ENCODE assay signal across 24 cellular contexts in the genomic region with DNA sequence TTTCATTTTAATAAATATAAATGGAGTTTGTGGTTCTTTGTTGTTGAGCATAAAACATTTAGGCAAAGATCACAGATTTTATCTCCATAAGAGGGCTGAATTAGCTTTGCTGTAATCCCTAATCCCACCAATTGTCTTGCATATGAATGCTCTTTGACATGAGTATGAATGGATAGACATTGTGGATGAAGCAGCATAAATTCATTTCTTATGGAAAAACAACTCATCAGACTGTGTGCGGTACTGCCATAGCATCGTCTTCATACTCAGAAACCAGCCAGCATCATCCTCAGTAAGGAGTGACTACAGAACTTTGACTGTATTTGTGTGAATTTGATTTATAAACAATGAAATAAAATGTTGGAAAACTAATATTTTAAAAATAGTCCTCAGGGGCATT.
"Had no signal": no experiment of that assay in that cellular context is flagged by ENCODE, and none has a peak within 500 bp of the region (broad histone marks: within the 10 kb centered on the region; RNA-seq: fewer than 3 reads in every experiment).

No MANE protein-coding gene starts in this region.

- H3K27me3 Mint-ChIP-seq: naive B cell; stimulated activated naive B cell treated with anti-CD40 and anti-IgM and Interleukin-4, amounts not matched to agents 10 μg/mL and 1 μg/mL and 100 μg/mL, for 72 hours; stimulated activated naive CD8-positive, alpha-beta T cell treated with anti-CD3 and anti-CD28 coated beads, Interleukin-15, amount 100 ng/mL, for 72 hours had no signal

- H3K4me1 Mint-ChIP-seq: nephron had no signal

- H3K27ac Mint-ChIP-seq: endodermal cell; nephron; stimulated activated naive B cell treated with anti-CD40 and anti-IgM and Interleukin-4, amounts not matched to agents 10 μg/mL and 1 μg/mL and 100 μg/mL, for 72 hours had no signal

- FAIRE-seq: endothelial cell of umbilical vein, keratinocyte had no signal

- H3K27ac ChIP-seq: colonic mucosa, foreskin keratinocyte, left ventricle myocardium inferior, lower lobe of right lung, psoas muscle, spleen, testis, tibial nerve had no signal

- H3K4me3 ChIP-seq: colonic mucosa, left ventricle myocardium inferior, lower lobe of right lung, psoas muscle, spleen, testis, tibial nerve had no signal

- H3K27me3 ChIP-seq: colonic mucosa, foreskin keratinocyte, spleen, testis, tibial nerve had no signal

- H3K9me3 ChIP-seq: colonic mucosa, left ventricle myocardium inferior, lower lobe of right lung, psoas muscle, spleen, testis, tibial nerve had no signal

- H3K4me3 Mint-ChIP-seq: endodermal cell; naive B cell; nephron; stimulated activated naive B cell treated with anti-CD40 and anti-IgM and Interleukin-4, amounts not matched to agents 10 μg/mL and 1 μg/mL and 100 μg/mL, for 72 hours; stimulated activated naive CD8-positive, alpha-beta T cell treated with anti-CD3 and anti-CD28 coated beads, Interleukin-15, amount 100 ng/mL, for 72 hours had no signal

- DNase-seq: colonic mucosa; dermis blood vessel endothelial cell; endodermal cell; erythroblast; foreskin keratinocyte; immature natural killer cell; left ventricle myocardium inferior; lower lobe of right lung; mesendoderm; naive B cell; psoas muscle; retina; spleen; stimulated activated CD4-positive, alpha-beta T cell treated with anti-CD3 and anti-CD28 coated beads, Interleukin-15, amount 100 ng/mL, for 24 hours; stimulated activated CD4-positive, alpha-beta T cell treated with anti-CD3 and anti-CD28 coated beads, Interleukin-1b, Interleukin-23, amount 100 ng/mL, for 48 hours; stimulated activated CD4-positive, alpha-beta T cell treated with anti-CD3 and anti-CD28 coated beads, Interleukin-4, amount 100 ng/mL, for 24 hours; stimulated activated naive B cell treated with anti-CD40 and anti-IgM and Interleukin-4, amounts not matched to agents 10 μg/mL and 1 μg/mL and 100 μg/mL, for 72 hours; stimulated activated naive CD8-positive, alpha-beta T cell treated with anti-CD3 and anti-CD28 coated beads, Interleukin-15, amount 100 ng/mL, for 72 hours; testis had no signal

- H3K4me1 ChIP-seq: colonic mucosa, testis had no signal

- H3K9me3 Mint-ChIP-seq: endodermal cell; immature natural killer cell; naive B cell; nephron; stimulated activated naive B cell treated with anti-CD40 and anti-IgM and Interleukin-4, amounts not matched to agents 10 μg/mL and 1 μg/mL and 100 μg/mL, for 72 hours; stimulated activated naive CD8-positive, alpha-beta T cell treated with anti-CD3 and anti-CD28 coated beads, Interleukin-15, amount 100 ng/mL, for 72 hours had no signal

- ATAC-seq: foreskin keratinocyte; lower lobe of right lung; psoas muscle; sciatic nerve; stimulated activated naive B cell treated with anti-CD40 and anti-IgM and Interleukin-4, amounts not matched to agents 10 μg/mL and 1 μg/mL and 100 μg/mL, for 72 hours; stimulated activated naive CD8-positive, alpha-beta T cell treated with anti-CD3 and anti-CD28 coated beads, Interleukin-15, amount 100 ng/mL, for 72 hours had no signal
